Comparison of ENCODE assay signal across 8 cellular contexts in genomic region chr1:42767510-42767924, GRCh38. TPM values are rescaled to one million over a fixed set of nuclear protein-coding genes. Genes with fewer than 3 reads are reported as not detected.
A peak's percentile ranks its signal among the peaks of the same experiment; 100 is the strongest.
DNase-seq lines count a peak whose midpoint lies in the region; ATAC-seq and TF ChIP-seq lines count a peak whose summit lies in the region.

No MANE protein-coding gene starts in this region.

- peak overlapping the region; percentile 79 for H3K4me2 ChIP-seq in hepatocyte

- POLR2A ChIA-PET in A673 (lab: Charles Lee; ENCODE audit: low non-redundant PET): no interaction called here
- POLR2A ChIA-PET in activated CD4-positive, alpha-beta memory T cell treated with anti-CD3 and anti-CD28 coated beads for 36 hours (lab: Charles Lee): interaction anchor here (0.9 to 3.2 kb wide), 19 partner anchors 9 to 601 kb away, joined by 3 to 32 read pairs (median 4); partner anchors contain the start of genes CCDC30, ELOVL1, ERMAP and PPIH

- WGBS in hepatocyte (ENCODE audit: low lambda C conversion rate, missing lambda C conversion rate): under 1% methylated on average over 19 of the region's 21 CpGs

- H3K79me2 ChIP-seq in hepatocyte: peaks cover 84% of the 10 kb centered on the region

- TF ChIP-seq CTCF in A673 (conservative IDR thresholded peaks at IDR 0.05; ENCODE audit: low read depth, low read length): no peak
- no peak for TF ChIP-seq CTCF in hepatocyte (IDR thresholded peaks at IDR 0.05; ENCODE audit: poor library complexity)

- H4K20me1 ChIP-seq in hepatocyte (ENCODE audit: insufficient read depth, poor library complexity, severe bottlenecking): peaks cover 11% of the 10 kb centered on the region

- H3K36me3 Mint-ChIP-seq in activated CD4-positive, alpha-beta memory T cell treated with anti-CD3 and anti-CD28 coated beads for 36 hours: peaks cover 12% of the 10 kb centered on the region
- peaks cover 20% of the 10 kb centered on the region for H3K36me3 Mint-ChIP-seq in stimulated activated memory B cell treated with anti-CD40 and anti-IgM and Interleukin-4, amounts not matched to agents 10 μg/mL and 1 μg/mL and 100 μg/mL, for 72 hours

- H2AFZ ChIP-seq in hepatocyte: peak overlapping the region; percentile 14

- peak; percentile 13 for ATAC-seq in GM18909 (IDR thresholded peaks at IDR 0.05; ENCODE audit: poor library complexity, unreplicated experiment)
- ATAC-seq in HG03159 (IDR thresholded peaks at IDR 0.05; ENCODE audit: unreplicated experiment): peak; percentile 24
- peak; percentile 49 for ATAC-seq in stimulated activated memory B cell treated with anti-CD40 and anti-IgM and Interleukin-4, amounts not matched to agents 10 μg/mL and 1 μg/mL and 100 μg/mL, for 72 hours

- no peaks in the 10 kb centered on the region for H3K9me2 ChIP-seq in hepatocyte (replicated peaks; ENCODE audit: insufficient read depth)

- H3K27ac Mint-ChIP-seq in activated CD4-positive, alpha-beta memory T cell treated with anti-CD3 and anti-CD28 coated beads for 36 hours: peak overlapping the region; percentile 78
- H3K27ac Mint-ChIP-seq in stimulated activated memory B cell treated with anti-CD40 and anti-IgM and Interleukin-4, amounts not matched to agents 10 μg/mL and 1 μg/mL and 100 μg/mL, for 72 hours: no peak overlapping the region

- H3K4me3 Mint-ChIP-seq in activated CD4-positive, alpha-beta memory T cell treated with anti-CD3 and anti-CD28 coated beads for 36 hours: no peak overlapping the region
- no peak overlapping the region for H3K4me3 Mint-ChIP-seq in stimulated activated memory B cell treated with anti-CD40 and anti-IgM and Interleukin-4, amounts not matched to agents 10 μg/mL and 1 μg/mL and 100 μg/mL, for 72 hours

- no peaks in the 10 kb centered on the region for H3K9me3 ChIP-seq in A673 (ENCODE audit: low read depth, low read length, poor library complexity, severe bottlenecking)
- no peaks in the 10 kb centered on the region for H3K9me3 ChIP-seq in hepatocyte (ENCODE audit: low read depth)

- H3K4me3 ChIP-seq in A673 (ENCODE audit: low read depth, low read length, poor library complexity, severe bottlenecking) (peak overlapping the region; percentile 83), hepatocyte (peak overlapping the region; percentile 31)

- H3K27me3 ChIP-seq in A673 (replicated peaks; ENCODE audit: insufficient read depth, low read depth, low read length, poor library complexity) (no peaks in the 10 kb centered on the region), hepatocyte (no peaks in the 10 kb centered on the region)

- peaks cover 36% of the 10 kb centered on the region for H3K4me1 Mint-ChIP-seq in activated CD4-positive, alpha-beta memory T cell treated with anti-CD3 and anti-CD28 coated beads for 36 hours (ENCODE audit: low read depth)
- H3K4me1 Mint-ChIP-seq in stimulated activated memory B cell treated with anti-CD40 and anti-IgM and Interleukin-4, amounts not matched to agents 10 μg/mL and 1 μg/mL and 100 μg/mL, for 72 hours: peaks cover 32% of the 10 kb centered on the region

- DNase-seq in A673 (ENCODE audit: low spot score) (no peak), hepatocyte (ENCODE audit: low spot score) (no peak), NCI-H774 (lab: John Stamatoyannopoulos, UW) (no peak), NCI-H2081 treated with DMSO at 0.1 percent for 48 hours (lab: John Stamatoyannopoulos, UW) (no peak)
- no peak for DNase-seq in activated CD4-positive, alpha-beta memory T cell treated with anti-CD3 and anti-CD28 coated beads for 36 hours

- no peaks in the 10 kb centered on the region for H3K9me3 Mint-ChIP-seq in activated CD4-positive, alpha-beta memory T cell treated with anti-CD3 and anti-CD28 coated beads for 36 hours
- H3K9me3 Mint-ChIP-seq in stimulated activated memory B cell treated with anti-CD40 and anti-IgM and Interleukin-4, amounts not matched to agents 10 μg/mL and 1 μg/mL and 100 μg/mL, for 72 hours: no peaks in the 10 kb centered on the region

- intact Hi-C loops in A673 (cut with micrococcal nuclease; ENCODE audit: unreplicated experiment): no loop called here
- intact Hi-C loops in activated CD4-positive, alpha-beta memory T cell treated with anti-CD3 and anti-CD28 coated beads for 36 hours (cut with micrococcal nuclease): loop anchor here (1.0 to 5.0 kb wide), 8 partner anchors 50 to 405 kb away; partner anchors contain the start of genes CFAP57, EBNA1BP2, ERMAP and PPCS

- CTCF ChIA-PET in A673 (lab: Charles Lee): interaction anchor here (2.2 kb wide), 1 partner anchor 306 kb away, joined by 11 read pairs; no protein-coding TSS in a partner anchor
- CTCF ChIA-PET in activated CD4-positive, alpha-beta memory T cell treated with anti-CD3 and anti-CD28 coated beads for 36 hours (lab: Charles Lee): interaction anchor here (0.6 to 3.8 kb wide), 10 partner anchors 10 to 405 kb away, joined by 3 to 29 read pairs (median 9); partner anchors contain the start of genes CFAP57, EBNA1BP2, ERMAP and SVBP

- peak overlapping the region; percentile 89 for H3K27ac ChIP-seq in A673 (ENCODE audit: low read depth, low read length, poor library complexity, severe bottlenecking)
- H3K27ac ChIP-seq in hepatocyte: peak overlapping the region; percentile 78

- peaks cover 1% of the 10 kb centered on the region for H3K36me3 ChIP-seq in A673 (ENCODE audit: insufficient read depth, low read length, poor library complexity, severe bottlenecking)
- no peaks in the 10 kb centered on the region for H3K36me3 ChIP-seq in hepatocyte (replicated peaks; ENCODE audit: insufficient read depth, low read depth)

- H3K4me1 ChIP-seq in A673 (ENCODE audit: insufficient read depth, low read length, poor library complexity, severe bottlenecking) (peaks cover 17% of the 10 kb centered on the region), hepatocyte (ENCODE audit: insufficient read depth) (peaks cover 10% of the 10 kb centered on the region)

- no peaks in the 10 kb centered on the region for H3K27me3 Mint-ChIP-seq in activated CD4-positive, alpha-beta memory T cell treated with anti-CD3 and anti-CD28 coated beads for 36 hours
- no peaks in the 10 kb centered on the region for H3K27me3 Mint-ChIP-seq in stimulated activated memory B cell treated with anti-CD40 and anti-IgM and Interleukin-4, amounts not matched to agents 10 μg/mL and 1 μg/mL and 100 μg/mL, for 72 hours

- BruUV-seq in A673 (replicated peaks; lab: Mats Ljungman, UMichigan): no TSS peak

RNA-seq across cellular contexts. Expression of gene C1orf50, which starts 0.5 kb away (rescaled TPM):
- 13.1 and 14.7 TPM in 2 replicates for total RNA-seq in A673 (2021)
- total RNA-seq in activated CD4-positive, alpha-beta memory T cell treated with anti-CD3 and anti-CD28 coated beads for 36 hours: 1 to 10 TPM; 5.6 to 7.6 TPM
- total RNA-seq in hepatocyte: 5.7 and 12.6 TPM in 2 replicates
- 11.9 and 15.2 TPM in 2 replicates for polyA plus RNA-seq in hepatocyte

RNA-seq across cellular contexts. Expression of gene P3H1, which starts 0.7 kb away (rescaled TPM):
- total RNA-seq in A673 (2021) (57.8 and 64.9 TPM in 2 replicates), hepatocyte (94.6 and 102 TPM in 2 replicates)
- total RNA-seq in activated CD4-positive, alpha-beta memory T cell treated with anti-CD3 and anti-CD28 coated beads for 36 hours: 10 to 100 TPM; 32.0 to 34.8 TPM
- 192 and 201 TPM in 2 replicates for polyA plus RNA-seq in hepatocyte

RNA-seq across cellular contexts. Expression of gene TMEM269, which starts 17.3 kb away (rescaled TPM):
- 1.2 and 1.7 TPM in 2 replicates for total RNA-seq in A673 (2021)
- total RNA-seq in activated CD4-positive, alpha-beta memory T cell treated with anti-CD3 and anti-CD28 coated beads for 36 hours: under 1 TPM; 0.15 to 0.33 TPM
- 0.32 and 0.40 TPM in 2 replicates for total RNA-seq in hepatocyte
- 0.12 TPM in 1 of 2 replicates, not detected in the other for polyA plus RNA-seq in hepatocyte

RNA-seq across cellular contexts. Expression of gene CLDN19, which starts 27.5 kb away (rescaled TPM):
- total RNA-seq in A673 (2021) (not detected in 2 replicates), hepatocyte (2.5 and 6.9 TPM in 2 replicates)
- total RNA-seq in activated CD4-positive, alpha-beta memory T cell treated with anti-CD3 and anti-CD28 coated beads for 36 hours: not detected
- 3.8 and 4.5 TPM in 2 replicates for polyA plus RNA-seq in hepatocyte

RNA-seq across cellular contexts. Expression of gene ERMAP, which starts 49.4 kb away (rescaled TPM):
- 3.0 and 3.5 TPM in 2 replicates for total RNA-seq in A673 (2021)
- total RNA-seq in activated CD4-positive, alpha-beta memory T cell treated with anti-CD3 and anti-CD28 coated beads for 36 hours: 1 to 10 TPM; 3.4 to 4.5 TPM
- total RNA-seq in hepatocyte: 17.5 and 20.4 TPM in 2 replicates
- 6.2 and 6.5 TPM in 2 replicates for polyA plus RNA-seq in hepatocyte
